ENCODE assay signal across 21 cellular contexts in the genomic region with DNA sequence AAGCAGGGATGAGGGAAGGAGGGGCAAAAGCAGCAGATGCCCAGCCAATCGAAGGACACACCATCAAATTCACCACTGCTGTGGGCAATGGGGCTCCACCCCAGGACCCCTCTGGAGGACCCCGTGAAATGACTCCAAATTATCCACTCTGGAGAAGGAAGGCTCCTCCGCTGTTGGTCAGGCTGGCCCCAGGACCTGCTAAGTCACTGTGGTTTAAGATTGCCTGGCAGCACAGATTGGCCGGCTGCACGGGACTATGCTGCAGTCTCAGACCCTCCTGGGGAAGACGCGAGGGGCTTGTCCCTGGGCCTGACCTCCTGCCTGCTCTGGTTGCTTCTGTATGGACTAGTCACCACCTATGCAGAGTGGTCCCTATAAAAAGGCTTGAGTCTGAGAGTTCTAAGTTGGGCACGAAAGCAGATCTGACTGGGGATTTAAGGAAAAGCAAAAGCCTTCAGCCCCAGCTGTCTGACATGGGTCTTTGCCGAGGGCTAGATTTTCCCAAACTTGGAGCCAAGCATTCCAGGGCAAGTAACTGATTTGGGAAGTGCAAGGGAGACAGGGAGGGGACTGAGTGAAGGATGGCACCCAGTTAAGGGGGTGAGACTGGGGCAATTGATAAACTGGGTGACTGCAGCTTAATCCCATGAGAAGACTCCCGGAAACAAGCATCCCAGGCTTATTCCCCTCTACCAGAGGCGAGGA.
DNase-seq lines count a peak whose midpoint lies in the region; ATAC-seq and TF ChIP-seq lines count a peak whose summit lies in the region.
"Had no signal": no experiment of that assay in that cellular context is flagged by ENCODE, and none has a peak within 500 bp of the region (broad histone marks: within the 10 kb centered on the region; RNA-seq: fewer than 3 reads in every experiment).

No MANE protein-coding gene starts in this region.

- H3K4me1 Mint-ChIP-seq in nephron progenitor cell, result peaks cover 65% of the 10 kb centered on the region

- TF ChIP-seq CTCF in nephron progenitor cell (IDR thresholded peaks at IDR 0.05), result no peak

- H3K27ac Mint-ChIP-seq in nephron progenitor cell, result peak overlapping the region; percentile 42

- H3K9me3 Mint-ChIP-seq in nephron progenitor cell, result no peaks in the 10 kb centered on the region

- H3K9me3 ChIP-seq in effector memory CD4-positive, alpha-beta T cell (ENCODE audit: control insufficient read depth, low read length), result no peaks in the 10 kb centered on the region

- H3K36me3 ChIP-seq in effector memory CD4-positive, alpha-beta T cell (ENCODE audit: control insufficient read depth, insufficient read depth, low read length), result no peaks in the 10 kb centered on the region

- no peaks in the 10 kb centered on the region for H3K4me1 ChIP-seq in effector memory CD4-positive, alpha-beta T cell (ENCODE audit: control insufficient read depth, insufficient read depth, low read length, poor library complexity, severe bottlenecking)

- ATAC-seq in HG02870 (IDR thresholded peaks at IDR 0.05; ENCODE audit: unreplicated experiment), result no peak
- ATAC-seq: Right ventricle myocardium inferior had no signal

- no peaks in the 10 kb centered on the region for H3K27me3 ChIP-seq in effector memory CD4-positive, alpha-beta T cell (replicated peaks; ENCODE audit: control insufficient read depth, insufficient read depth, low read length, poor library complexity, severe bottlenecking)

- H3K4me3 ChIP-seq in effector memory CD4-positive, alpha-beta T cell (ENCODE audit: insufficient read depth, low read depth, low read length, poor library complexity, severe bottlenecking), result no peak overlapping the region
- H3K4me3 ChIP-seq: PC-9 had no signal

- H3K27ac ChIP-seq in effector memory CD4-positive, alpha-beta T cell (ENCODE audit: insufficient read depth, low read length, poor library complexity, severe bottlenecking), result no peak overlapping the region
- H3K27ac ChIP-seq: PC-9 had no signal

- H3K27me3 Mint-ChIP-seq in nephron progenitor cell (ENCODE audit: low read depth, poor library complexity), result peaks cover 21% of the 10 kb centered on the region

- no peaks in the 10 kb centered on the region for H3K36me3 Mint-ChIP-seq in nephron progenitor cell (ENCODE audit: low read depth)

- peak; percentile 13 for DNase-seq in activated CD8-positive, alpha-beta memory T cell treated with anti-CD3 and anti-CD28 coated beads, Interleukin-2, amount 50 U/mL, for 48 hours
- DNase-seq in activated CD8-positive, alpha-beta memory T cell treated with anti-CD3 and anti-CD28 coated beads for 24 hours, result no peak
- DNase-seq in islet precursor cell (peak; percentile 35), nephron progenitor cell (no peak)
- peak; percentile 13 for DNase-seq in stimulated activated CD8-positive, alpha-beta memory T cell treated with anti-CD3 and anti-CD28 coated beads, Interleukin-4, amount 100 ng/mL, for 48 hours
- no peak for DNase-seq in effector memory CD4-positive, alpha-beta T cell
- DNase-seq in activated naive CD4-positive, alpha-beta T cell (lab: John Stamatoyannopoulos, UW), result no peak
- DNase-seq: Calu3, DMS79 treated with DMSO at 0.1 percent for 48 hours, GF-D8, KBM-7, MV-4-11, NCI-H1105, NCI-H1436 treated with DMSO at 0.1 percent for 48 hours, NCI-H187 treated with DMSO at 0.1 percent for 48 hours, NCI-H2171 treated with DMSO at 0.1 percent for 48 hours, NCI-H524, NCI-H774, PC-9 had no signal

- H3K4me3 Mint-ChIP-seq in nephron progenitor cell, result no peak overlapping the region

Comparison
In these comparisons a context has a peak if more than half of its experiments do, and no peak if none do; other contexts are left out.
1. DNase-seq: peak in activated CD8-positive, alpha-beta memory T cell treated with anti-CD3 and anti-CD28 coated beads, Interleukin-2, amount 50 U/mL, for 48 hours (single experiment), islet precursor cell (single experiment) and stimulated activated CD8-positive, alpha-beta memory T cell treated with anti-CD3 and anti-CD28 coated beads, Interleukin-4, amount 100 ng/mL, for 48 hours (single experiment); none in activated CD8-positive, alpha-beta memory T cell treated with anti-CD3 and anti-CD28 coated beads for 24 hours (single experiment), nephron progenitor cell (single experiment), effector memory CD4-positive, alpha-beta T cell (0 of 3) and activated naive CD4-positive, alpha-beta T cell (0 of 4).